In genomic region chr10:133378251-133379096, GRCh38 we compare ENCODE assay signal across 9 cellular contexts. TPM values are rescaled to one million over a fixed set of nuclear protein-coding genes. Genes with fewer than 3 reads are reported as not detected.
DNase-seq lines count a peak whose midpoint lies in the region; ATAC-seq, FAIRE-seq and TF ChIP-seq lines count a peak whose summit lies in the region.
"Had no signal": no experiment of that assay in that cellular context is flagged by ENCODE, and none has a peak within 500 bp of the region (broad histone marks: within the 10 kb centered on the region; RNA-seq: fewer than 3 reads in every experiment).

No MANE protein-coding gene starts in this region.

- peak overlapping the region; percentile 74 for H3K4me3 Mint-ChIP-seq in activated naive CD4-positive, alpha-beta T cell treated with anti-CD3 and anti-CD28 coated beads for 36 hours
- peak overlapping the region; percentile 80 for H3K4me3 Mint-ChIP-seq in nephron progenitor cell

- no peaks in the 10 kb centered on the region for H3K27me3 Mint-ChIP-seq in activated naive CD4-positive, alpha-beta T cell treated with anti-CD3 and anti-CD28 coated beads for 36 hours (ENCODE audit: low read depth)
- H3K27me3 Mint-ChIP-seq in nephron progenitor cell (ENCODE audit: low read depth, poor library complexity): peaks cover 80% of the 10 kb centered on the region

- no peak for FAIRE-seq in frontal cortex (lab: Jason Lieb, UNC)

- H3K27me3 ChIP-seq in PC-9 (ENCODE audit: insufficient read depth, low read depth) (no peaks in the 10 kb centered on the region), upper lobe of right lung (no peaks in the 10 kb centered on the region)

- H3K4me3 ChIP-seq in AG04449 (ENCODE audit: low read depth, low read length) (peak overlapping the region; percentile 75), PC-9 (peak overlapping the region; percentile 64), upper lobe of right lung (peak overlapping the region; percentile 81)

- BruUV-seq in PC-9 (replicated peaks; lab: Mats Ljungman, UMichigan): no TSS peak

- POLR2A ChIA-PET in AG04449 (lab: Yijun Ruan, JAX): interaction anchor here (0.8 to 1.4 kb wide), 2 partner anchors 10 to 16 kb away, joined by 3 to 4 read pairs; partner anchors contain the start of gene MTG1
- POLR2A ChIA-PET in PC-9 (lab: Charles Lee; ENCODE audit: unreplicated experiment): no interaction called here

- TF ChIP-seq CTCF in AG04449 (IDR thresholded peaks at IDR 0.05; ENCODE audit: insufficient read depth, low read length, missing control alignments) (no peak), PC-9 (conservative IDR thresholded peaks at IDR 0.05) (no peak), nephron progenitor cell (IDR thresholded peaks at IDR 0.05) (no peak), upper lobe of right lung (IDR thresholded peaks at IDR 0.05) (no peak)

- DNase-seq in AG04449 (ENCODE audit: low read depth, low spot score): no peak
- peak in 1 of 2 experiments; percentile 37 for DNase-seq in PC-9
- DNase-seq in activated naive CD4-positive, alpha-beta T cell treated with anti-CD3 and anti-CD28 coated beads for 36 hours: peak; percentile 61
- DNase-seq in frontal cortex (ENCODE audit: low spot score in 2 of 2): peak; percentile 81 to 84
- DNase-seq in nephron progenitor cell: peak; percentile 74
- peak; percentile 90 for DNase-seq in upper lobe of right lung

- peak overlapping the region; percentile 89 for H2AFZ ChIP-seq in PC-9

- H3K27ac ChIP-seq in PC-9 (no peak overlapping the region), upper lobe of right lung (peak overlapping the region; percentile 82)

- ATAC-seq in GM18517 (IDR thresholded peaks at IDR 0.05; ENCODE audit: unreplicated experiment) (peak; percentile 41), HG03095 (IDR thresholded peaks at IDR 0.05; ENCODE audit: unreplicated experiment) (peak; percentile 34), upper lobe of right lung (peak; percentile 84)

- intact Hi-C loops in PC-9 (cut with micrococcal nuclease; ENCODE audit: unreplicated experiment): loop anchor here (2.0 to 10.0 kb wide), 2 partner anchors 16 to 146 kb away; partner anchors contain the start of genes CYP2E1 and MTG1
- intact Hi-C loops in activated naive CD4-positive, alpha-beta T cell treated with anti-CD3 and anti-CD28 coated beads for 36 hours (cut with micrococcal nuclease): loop anchor here (1.0 to 5.0 kb wide), 5 partner anchors 12 to 121 kb away; partner anchors contain the start of genes MTG1, TUBGCP2 and ZNF511
- intact Hi-C loops in upper lobe of right lung (cut with DNase I): no loop called here

- no peaks in the 10 kb centered on the region for H3K79me2 ChIP-seq in PC-9 (ENCODE audit: low read depth)

- no peaks in the 10 kb centered on the region for H3K9me2 ChIP-seq in PC-9 (ENCODE audit: insufficient read depth)

- H3K36me3 ChIP-seq in PC-9 (ENCODE audit: low read depth): no peaks in the 10 kb centered on the region
- H3K36me3 ChIP-seq in upper lobe of right lung: no peaks in the 10 kb centered on the region

- H3K4me1 Mint-ChIP-seq in activated naive CD4-positive, alpha-beta T cell treated with anti-CD3 and anti-CD28 coated beads for 36 hours (ENCODE audit: low read depth): peaks cover 5% of the 10 kb centered on the region
- peaks cover 31% of the 10 kb centered on the region for H3K4me1 Mint-ChIP-seq in nephron progenitor cell

- H3K27ac Mint-ChIP-seq in activated naive CD4-positive, alpha-beta T cell treated with anti-CD3 and anti-CD28 coated beads for 36 hours: peak overlapping the region; percentile 30
- H3K27ac Mint-ChIP-seq in nephron progenitor cell: no peak overlapping the region

- no peaks in the 10 kb centered on the region for H3K9me3 Mint-ChIP-seq in activated naive CD4-positive, alpha-beta T cell treated with anti-CD3 and anti-CD28 coated beads for 36 hours
- H3K9me3 Mint-ChIP-seq in nephron progenitor cell: no peaks in the 10 kb centered on the region

- no peaks in the 10 kb centered on the region for H3F3A ChIP-seq in PC-9 (ENCODE audit: insufficient read depth, low read depth)

- H3K4me1 ChIP-seq in PC-9 (replicated peaks; ENCODE audit: insufficient read depth): no peaks in the 10 kb centered on the region
- peaks cover 15% of the 10 kb centered on the region for H3K4me1 ChIP-seq in upper lobe of right lung

- no peaks in the 10 kb centered on the region for H3K36me3 Mint-ChIP-seq in activated naive CD4-positive, alpha-beta T cell treated with anti-CD3 and anti-CD28 coated beads for 36 hours (ENCODE audit: low read depth)
- H3K36me3 Mint-ChIP-seq in nephron progenitor cell (ENCODE audit: low read depth): peaks cover 5% of the 10 kb centered on the region

- no peaks in the 10 kb centered on the region for H4K20me1 ChIP-seq in PC-9 (ENCODE audit: insufficient read depth)

- CTCF ChIA-PET in AG04449 (lab: Yijun Ruan, JAX) (interaction anchor here (1.5 to 2.0 kb wide), 2 partner anchors 23 to 49 kb away, joined by 3 to 10 read pairs; no protein-coding TSS in a partner anchor), PC-9 (lab: Charles Lee) (interaction anchor here (0.6 kb wide), 1 partner anchor 122 kb away, joined by 11 read pairs; no protein-coding TSS in a partner anchor)
- CTCF ChIA-PET in activated naive CD4-positive, alpha-beta T cell treated with anti-CD3 and anti-CD28 coated beads for 36 hours (lab: Charles Lee): interaction anchor here (0.7 to 0.8 kb wide), 2 partner anchors 10 to 49 kb away, joined by 3 to 5 read pairs; no protein-coding TSS in a partner anchor

- H3K4me2 ChIP-seq in PC-9: peak overlapping the region; percentile 93

- H3K9me3 ChIP-seq in PC-9 (ENCODE audit: insufficient read depth, low read depth): no peaks in the 10 kb centered on the region
- H3K9me3 ChIP-seq in upper lobe of right lung: no peaks in the 10 kb centered on the region

RNA-seq across cellular contexts. Expression of gene PAOX, which starts 0.6 kb away (rescaled TPM):
- total RNA-seq in PC-9 (2021) (5.7 and 9.5 TPM in 2 replicates), frontal cortex (7.7 TPM), upper lobe of right lung (6.0 TPM)
- 1 to 10 TPM; 4.4 to 5.0 TPM for total RNA-seq in activated naive CD4-positive, alpha-beta T cell treated with anti-CD3 and anti-CD28 coated beads for 36 hours

RNA-seq across cellular contexts. Expression of gene ECHS1, which starts 5.3 kb away (rescaled TPM):
- 86.6 and 90.7 TPM in 2 replicates for total RNA-seq in PC-9 (2021)
- 10 to 100 TPM; 45.8 to 48.7 TPM for total RNA-seq in activated naive CD4-positive, alpha-beta T cell treated with anti-CD3 and anti-CD28 coated beads for 36 hours
- 35.5 TPM for total RNA-seq in frontal cortex
- 55.8 TPM for total RNA-seq in upper lobe of right lung

RNA-seq across cellular contexts. Expression of gene MTG1, which starts 15.5 kb away (rescaled TPM):
- total RNA-seq in PC-9 (2021): 33.0 and 45.9 TPM in 2 replicates
- total RNA-seq in activated naive CD4-positive, alpha-beta T cell treated with anti-CD3 and anti-CD28 coated beads for 36 hours: 10 to 100 TPM; 31.6 to 32.9 TPM
- 21.2 TPM for total RNA-seq in frontal cortex
- 33.0 TPM for total RNA-seq in upper lobe of right lung

RNA-seq across cellular contexts. Expression of gene FUOM, which starts 20.7 kb away (rescaled TPM):
- 7.4 and 12.5 TPM in 2 replicates for total RNA-seq in PC-9 (2021)
- total RNA-seq in activated naive CD4-positive, alpha-beta T cell treated with anti-CD3 and anti-CD28 coated beads for 36 hours: 10 to 100 TPM; 29.9 to 34.9 TPM
- 6.9 TPM for total RNA-seq in frontal cortex
- 21.2 TPM for total RNA-seq in upper lobe of right lung

RNA-seq across cellular contexts. Expression of gene PRAP1, which starts 31.3 kb away (rescaled TPM):
- not detected in 2 replicates for total RNA-seq in PC-9 (2021)
- total RNA-seq in activated naive CD4-positive, alpha-beta T cell treated with anti-CD3 and anti-CD28 coated beads for 36 hours: not detected
- total RNA-seq in frontal cortex: not detected
- total RNA-seq in upper lobe of right lung: not detected
- total RNA-seq: subcutaneous adipose tissue had no signal

Comparison
In these comparisons a context has a peak if more than half of its experiments do, and no peak if none do; other contexts are left out.
1. ATAC-seq: peak in every context shown above with its lines; median percentile 84 in upper lobe of right lung; 41 in GM18517; 34 in HG03095.